Comparison of ENCODE assay signal across 8 cellular contexts in the genomic region with DNA sequence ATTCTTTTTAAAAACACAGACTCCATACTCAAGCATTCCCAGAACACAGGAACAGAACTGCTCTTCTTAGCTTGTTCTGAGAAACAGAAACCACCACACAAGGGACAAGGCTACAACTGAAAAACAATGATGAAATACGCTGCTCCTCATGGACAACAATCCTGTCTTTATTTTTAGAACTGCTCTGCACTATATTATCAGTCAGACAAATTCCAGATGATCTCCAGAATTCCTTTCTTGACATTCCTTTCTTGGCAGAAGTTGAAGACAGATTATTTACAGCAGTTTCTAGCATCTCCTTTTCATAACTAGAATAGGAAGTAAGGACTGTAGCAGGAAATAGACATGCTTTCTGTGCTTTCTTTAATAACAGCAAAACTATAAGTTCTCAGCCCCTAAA. TPM values are rescaled to one million over a fixed set of nuclear protein-coding genes. Genes with fewer than 3 reads are reported as not detected.
DNase-seq lines count a peak whose midpoint lies in the region; ATAC-seq, FAIRE-seq and TF ChIP-seq lines count a peak whose summit lies in the region.

No MANE protein-coding gene starts in this region.

- H3K79me2 ChIP-seq in astrocyte (ENCODE audit: insufficient read depth, low read length) = peaks cover 30% of the 10 kb centered on the region

- peak; percentile 73 for TF ChIP-seq EP300 in transverse colon (IDR thresholded peaks at IDR 0.05; ENCODE audit: low read depth)

- intact Hi-C loops in left lung (cut with DNase I) (no loop called here), transverse colon (cut with DNase I; ENCODE audit: low total_unique reads) (no loop called here)

- peak overlapping the region; percentile 83 for H3K27ac Mint-ChIP-seq in activated T-cell treated with anti-CD3 and anti-CD28 coated beads, Interleukin-2, amount 50 U/mL, for 24 hours
- H3K27ac Mint-ChIP-seq in astrocyte (ENCODE audit: unreplicated experiment) = peak overlapping the region; percentile 98

- H3K4me1 Mint-ChIP-seq in activated T-cell treated with anti-CD3 and anti-CD28 coated beads, Interleukin-2, amount 50 U/mL, for 24 hours (ENCODE audit: low read depth) = peaks cover 21% of the 10 kb centered on the region
- H3K4me1 Mint-ChIP-seq in astrocyte (ENCODE audit: low read depth, unreplicated experiment) = peaks cover 7% of the 10 kb centered on the region

- H3K4me3 ChIP-seq in astrocyte (ENCODE audit: insufficient read depth, low read depth, low read length) (no peak overlapping the region), left lung (no peak overlapping the region), transverse colon (peak overlapping the region in 1 of 4 donors; percentile 5)

- ATAC-seq in left lung (peak; percentile 70), GM21360 (IDR thresholded peaks at IDR 0.05; ENCODE audit: unreplicated experiment) (no peak)

- H3K36me3 ChIP-seq in astrocyte (ENCODE audit: insufficient read depth, low read length) (peaks cover 39% of the 10 kb centered on the region), left lung (peaks cover 0 to 16% of the 10 kb centered on the region in 2 donors), transverse colon (peaks cover 0 to 23% (median 5%) of the 10 kb centered on the region in 4 donors)

- POLR2A ChIA-PET in GM10248 (lab: Yijun Ruan, JAX) = no interaction called here

- H3K27me3 ChIP-seq in astrocyte (ENCODE audit: insufficient read depth, low read length) = no peaks in the 10 kb centered on the region
- H3K27me3 ChIP-seq in left lung = no peaks in the 10 kb centered on the region
- no peaks in the 10 kb centered on the region for H3K27me3 ChIP-seq in transverse colon

- no peak for TF ChIP-seq POLR2A in transverse colon (IDR thresholded peaks at IDR 0.05)

- H3K4me1 ChIP-seq in astrocyte (ENCODE audit: insufficient read depth, low read length) (peaks cover 10% of the 10 kb centered on the region), left lung (peaks cover 0 to 26% of the 10 kb centered on the region in 2 donors), transverse colon (peaks cover 29 to 50% (median 41%) of the 10 kb centered on the region in 4 donors)

- DNase-seq in activated T-cell treated with anti-CD3 and anti-CD28 coated beads, Interleukin-2, amount 50 U/mL, for 24 hours = no peak
- DNase-seq in activated T-cell treated with anti-CD3 and anti-CD28 coated beads for 4 hours (no peak), astrocyte (ENCODE audit: low read depth) (peak; percentile 73), left lung (no peak), transverse colon (no peak), GM10248 (ENCODE audit: extremely low spot score) (no peak)
- DNase-seq in stimulated activated CD4-positive, alpha-beta T cell treated with anti-CD3 and anti-CD28 coated beads, Interleukin-2, amount 100 ng/mL, for 48 hours = no peak

- 34 to 43% methylated on average over 1 of the region's 1 CpG for WGBS in transverse colon (ENCODE audit: low coverage in 1 of 2), 2 donors

- H3K9me3 ChIP-seq in astrocyte (ENCODE audit: insufficient read depth, low read depth, low read length) = no peaks in the 10 kb centered on the region
- no peaks in the 10 kb centered on the region for H3K9me3 ChIP-seq in left lung
- H3K9me3 ChIP-seq in transverse colon = no peaks in the 10 kb centered on the region

- in situ Hi-C loops in transverse colon (cut with MboI; ENCODE audit: low pct_ligation_motif_present in 1 of 4, low pct_unique_long_range_greater_than_20kb in 1 of 4, low sequenced_read_pairs in 3 of 4) = no loop called here

- peaks cover 23% of the 10 kb centered on the region for H3K36me3 Mint-ChIP-seq in activated T-cell treated with anti-CD3 and anti-CD28 coated beads, Interleukin-2, amount 50 U/mL, for 24 hours (ENCODE audit: low read depth)
- no peaks in the 10 kb centered on the region for H3K36me3 Mint-ChIP-seq in astrocyte (ENCODE audit: low read depth, unreplicated experiment)

- peak overlapping the region; percentile 71 for H3K4me2 ChIP-seq in astrocyte (ENCODE audit: low read length)

- H3K9me3 Mint-ChIP-seq in activated T-cell treated with anti-CD3 and anti-CD28 coated beads, Interleukin-2, amount 50 U/mL, for 24 hours = no peaks in the 10 kb centered on the region
- H3K9me3 Mint-ChIP-seq in astrocyte (ENCODE audit: unreplicated experiment) = no peaks in the 10 kb centered on the region

- peak overlapping the region; percentile 56 for H3K9ac ChIP-seq in astrocyte (ENCODE audit: low read length)

- H3K4me3 Mint-ChIP-seq in activated T-cell treated with anti-CD3 and anti-CD28 coated beads, Interleukin-2, amount 50 U/mL, for 24 hours = peak overlapping the region; percentile 37
- H3K4me3 Mint-ChIP-seq in astrocyte (ENCODE audit: unreplicated experiment) = peak overlapping the region; percentile 61

- H3K27me3 Mint-ChIP-seq in activated T-cell treated with anti-CD3 and anti-CD28 coated beads, Interleukin-2, amount 50 U/mL, for 24 hours = no peaks in the 10 kb centered on the region
- no peaks in the 10 kb centered on the region for H3K27me3 Mint-ChIP-seq in astrocyte (ENCODE audit: low read depth, unreplicated experiment)

- H2AFZ ChIP-seq in astrocyte (ENCODE audit: low read depth, low read length) = no peak overlapping the region

- H3K27ac ChIP-seq in astrocyte (ENCODE audit: low read depth, low read length) = peak overlapping the region; percentile 54
- H3K27ac ChIP-seq in left lung = peak overlapping the region; percentile 45 to 69
- H3K27ac ChIP-seq in transverse colon = peak overlapping the region; percentile 84 to 87 (median 86)

- H4K20me1 ChIP-seq in astrocyte (ENCODE audit: insufficient read depth, low read length) = no peaks in the 10 kb centered on the region

- peak; percentile 99 for FAIRE-seq in astrocyte (lab: Jason Lieb, UNC)

- TF ChIP-seq CTCF in astrocyte (IDR thresholded peaks at IDR 0.05; ENCODE audit: insufficient read depth, low read depth, low read length) (no peak), left lung (IDR thresholded peaks at IDR 0.05) (no peak), transverse colon (IDR thresholded peaks at IDR 0.05) (no peak), GM10248 (IDR thresholded peaks at IDR 0.05; ENCODE audit: control extremely low read depth, extremely low read depth, low read depth, missing control alignments) (no peak)

- CTCF ChIA-PET in GM10248 (lab: Yijun Ruan, JAX) = no interaction called here

RNA-seq across cellular contexts. Expression of a gene that starts 36.1 kb away (rescaled TPM):
- total RNA-seq in astrocyte (29.8 and 34.7 TPM in 2 replicates), left lung (10 to 100 TPM; 45.6 to 73.3 TPM), transverse colon (10 to 100 TPM; 46.8 to 89.8 (median 76.0) TPM)
